ENCODE assay signal across 2 cellular contexts in the genomic region with DNA sequence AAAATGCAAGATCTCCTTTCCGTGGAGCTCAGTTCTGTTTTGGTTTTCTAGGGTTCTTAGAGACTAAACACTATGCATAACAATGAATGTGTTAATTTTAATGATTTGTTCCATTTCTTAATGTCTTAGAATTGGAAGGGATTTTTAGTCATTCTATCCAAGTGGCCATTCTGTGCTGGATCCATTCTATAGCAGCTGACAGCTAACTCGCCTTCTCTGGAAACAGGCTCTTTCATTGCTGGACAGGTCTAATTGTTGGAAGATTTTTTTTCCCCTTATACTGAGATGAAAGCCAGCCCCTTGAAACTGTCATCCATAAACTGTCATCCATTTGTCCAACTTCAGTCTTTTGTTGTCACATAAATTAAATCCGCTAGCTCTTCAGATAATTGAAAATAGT.
TF ChIP-seq lines count a peak whose summit lies in the region.

No MANE protein-coding gene starts in this region.

TF ChIP-seq in GM23338, 12 proteins besides CTCF, POLR2A, EP300 and RAD21 (continued from another document):
- TF ChIP-seq ZNF462 (CRISPR knock-in tag; IDR thresholded peaks at IDR 0.05): no peak

TF ChIP-seq in WTC11, 78 proteins besides CTCF, POLR2A, EP300 and RAD21 (continued from another document):
- TF ChIP-seq FOXP4 (CRISPR knock-in tag; IDR thresholded peaks at IDR 0.05) (no peak), CBFB (CRISPR knock-in tag; IDR thresholded peaks at IDR 0.05; ENCODE audit: low read depth) (no peak), ZNF416 (CRISPR knock-in tag; IDR thresholded peaks at IDR 0.05) (no peak), ZNF423 (CRISPR knock-in tag; IDR thresholded peaks at IDR 0.05) (no peak), ATF2 (CRISPR knock-in tag; IDR thresholded peaks at IDR 0.05; ENCODE audit: borderline replicate concordance, low read depth) (no peak), ZNF232 (CRISPR knock-in tag; IDR thresholded peaks at IDR 0.05) (no peak), ETV6 (CRISPR knock-in tag; IDR thresholded peaks at IDR 0.05) (no peak)
